In the genomic region with DNA sequence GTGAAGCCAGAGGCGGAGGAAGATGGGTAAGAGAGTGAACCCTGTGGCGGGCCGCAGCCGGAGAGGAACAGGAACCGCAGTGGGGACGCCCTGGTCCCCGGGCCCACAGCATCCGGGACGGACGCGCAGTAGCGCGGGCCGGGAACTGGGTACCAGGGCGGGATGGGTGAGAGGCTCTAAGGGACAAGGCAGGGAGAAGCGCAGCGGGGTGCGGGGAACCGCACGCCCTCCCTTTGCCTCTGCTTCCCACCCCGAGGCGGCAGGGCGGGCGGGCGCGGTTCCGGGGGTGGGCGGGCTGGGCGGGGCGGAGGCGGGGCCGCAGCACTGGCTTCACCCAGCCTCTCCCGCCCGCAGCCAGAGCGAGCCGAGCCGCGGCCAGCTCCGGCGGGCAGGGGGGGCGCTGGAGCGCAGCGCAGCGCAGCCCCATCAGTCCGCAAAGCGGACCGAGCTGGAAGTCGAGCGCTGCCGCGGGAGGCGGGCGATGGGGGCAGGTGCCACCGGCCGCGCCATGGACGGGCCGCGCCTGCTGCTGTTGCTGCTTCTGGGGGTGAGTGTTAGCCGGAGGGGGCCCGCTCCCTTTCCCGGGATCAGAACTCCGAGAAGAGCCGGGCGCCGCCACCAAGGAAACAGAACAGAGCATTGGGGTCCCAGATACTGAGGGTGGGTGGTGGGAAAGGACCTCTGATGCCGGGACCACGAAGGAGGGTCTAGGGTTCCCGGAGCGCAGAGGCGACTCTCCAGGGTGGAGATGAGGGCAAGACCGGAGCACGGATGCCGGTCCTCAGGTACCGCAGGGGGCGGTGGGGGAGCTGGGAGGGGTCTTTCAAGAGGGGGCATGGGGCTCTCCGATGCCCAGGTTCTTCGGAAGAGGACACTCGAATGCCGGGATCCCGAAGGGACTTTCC, we compare ENCODE assay signal across 2 cellular contexts.
TF ChIP-seq lines count a peak whose summit lies in the region.

A gene with protein sequence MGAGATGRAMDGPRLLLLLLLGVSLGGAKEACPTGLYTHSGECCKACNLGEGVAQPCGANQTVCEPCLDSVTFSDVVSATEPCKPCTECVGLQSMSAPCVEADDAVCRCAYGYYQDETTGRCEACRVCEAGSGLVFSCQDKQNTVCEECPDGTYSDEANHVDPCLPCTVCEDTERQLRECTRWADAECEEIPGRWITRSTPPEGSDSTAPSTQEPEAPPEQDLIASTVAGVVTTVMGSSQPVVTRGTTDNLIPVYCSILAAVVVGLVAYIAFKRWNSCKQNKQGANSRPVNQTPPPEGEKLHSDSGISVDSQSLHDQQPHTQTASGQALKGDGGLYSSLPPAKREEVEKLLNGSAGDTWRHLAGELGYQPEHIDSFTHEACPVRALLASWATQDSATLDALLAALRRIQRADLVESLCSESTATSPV (plus strand): TSS at position 357 of the 905 bp plus-strand sequence. CDS start 125 bp downstream, at position 482.

TF ChIP-seq in Ishikawa, 13 proteins besides CTCF, POLR2A, EP300 and RAD21 (continued from another document):
- TF ChIP-seq, protein P1, sequence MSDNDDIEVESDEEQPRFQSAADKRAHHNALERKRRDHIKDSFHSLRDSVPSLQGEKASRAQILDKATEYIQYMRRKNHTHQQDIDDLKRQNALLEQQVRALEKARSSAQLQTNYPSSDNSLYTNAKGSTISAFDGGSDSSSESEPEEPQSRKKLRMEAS (IDR thresholded peaks at IDR 0.05): no peak
TF ChIP-seq in Ishikawa: peak in this region for 2.

TF ChIP-seq in GM12878, 131 proteins besides CTCF, POLR2A, EP300 and RAD21 (continued from another document):
- TF ChIP-seq, protein P2, sequence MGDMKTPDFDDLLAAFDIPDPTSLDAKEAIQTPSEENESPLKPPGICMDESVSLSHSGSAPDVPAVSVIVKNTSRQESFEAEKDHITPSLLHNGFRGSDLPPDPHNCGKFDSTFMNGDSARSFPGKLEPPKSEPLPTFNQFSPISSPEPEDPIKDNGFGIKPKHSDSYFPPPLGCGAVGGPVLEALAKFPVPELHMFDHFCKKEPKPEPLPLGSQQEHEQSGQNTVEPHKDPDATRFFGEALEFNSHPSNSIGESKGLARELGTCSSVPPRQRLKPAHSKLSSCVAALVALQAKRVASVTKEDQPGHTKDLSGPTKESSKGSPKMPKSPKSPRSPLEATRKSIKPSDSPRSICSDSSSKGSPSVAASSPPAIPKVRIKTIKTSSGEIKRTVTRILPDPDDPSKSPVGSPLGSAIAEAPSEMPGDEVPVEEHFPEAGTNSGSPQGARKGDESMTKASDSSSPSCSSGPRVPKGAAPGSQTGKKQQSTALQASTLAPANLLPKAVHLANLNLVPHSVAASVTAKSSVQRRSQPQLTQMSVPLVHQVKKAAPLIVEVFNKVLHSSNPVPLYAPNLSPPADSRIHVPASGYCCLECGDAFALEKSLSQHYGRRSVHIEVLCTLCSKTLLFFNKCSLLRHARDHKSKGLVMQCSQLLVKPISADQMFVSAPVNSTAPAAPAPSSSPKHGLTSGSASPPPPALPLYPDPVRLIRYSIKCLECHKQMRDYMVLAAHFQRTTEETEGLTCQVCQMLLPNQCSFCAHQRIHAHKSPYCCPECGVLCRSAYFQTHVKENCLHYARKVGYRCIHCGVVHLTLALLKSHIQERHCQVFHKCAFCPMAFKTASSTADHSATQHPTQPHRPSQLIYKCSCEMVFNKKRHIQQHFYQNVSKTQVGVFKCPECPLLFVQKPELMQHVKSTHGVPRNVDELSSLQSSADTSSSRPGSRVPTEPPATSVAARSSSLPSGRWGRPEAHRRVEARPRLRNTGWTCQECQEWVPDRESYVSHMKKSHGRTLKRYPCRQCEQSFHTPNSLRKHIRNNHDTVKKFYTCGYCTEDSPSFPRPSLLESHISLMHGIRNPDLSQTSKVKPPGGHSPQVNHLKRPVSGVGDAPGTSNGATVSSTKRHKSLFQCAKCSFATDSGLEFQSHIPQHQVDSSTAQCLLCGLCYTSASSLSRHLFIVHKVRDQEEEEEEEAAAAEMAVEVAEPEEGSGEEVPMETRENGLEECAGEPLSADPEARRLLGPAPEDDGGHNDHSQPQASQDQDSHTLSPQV (IDR thresholded peaks at IDR 0.05): no peak
- TF ChIP-seq IKZF1 (conservative IDR thresholded peaks at IDR 0.05) (0 out of 2 replicates have a peak, but pooled peaks have one; percentile 22), CBFB (IDR thresholded peaks at IDR 0.05; ENCODE audit: low read depth) (no peak), NFIC (IDR thresholded peaks at IDR 0.05; ENCODE audit: low read depth, low read length) (no peak), MEF2A (IDR thresholded peaks at IDR 0.05; ENCODE audit: insufficient read depth, low read depth, low read length) (no peak), ETV6 (conservative IDR thresholded peaks at IDR 0.05 in 1 of 2, IDR thresholded peaks at IDR 0.05 in 1 of 2; ENCODE audit: borderline replicate concordance in 1 of 2, low read depth in 1 of 2) (no peak), SMARCA5 (IDR thresholded peaks at IDR 0.05) (no peak), YBX1 (IDR thresholded peaks at IDR 0.05) (no peak)
- TF ChIP-seq, protein P3, sequence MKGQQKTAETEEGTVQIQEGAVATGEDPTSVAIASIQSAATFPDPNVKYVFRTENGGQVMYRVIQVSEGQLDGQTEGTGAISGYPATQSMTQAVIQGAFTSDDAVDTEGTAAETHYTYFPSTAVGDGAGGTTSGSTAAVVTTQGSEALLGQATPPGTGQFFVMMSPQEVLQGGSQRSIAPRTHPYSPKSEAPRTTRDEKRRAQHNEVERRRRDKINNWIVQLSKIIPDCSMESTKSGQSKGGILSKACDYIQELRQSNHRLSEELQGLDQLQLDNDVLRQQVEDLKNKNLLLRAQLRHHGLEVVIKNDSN (IDR thresholded peaks at IDR 0.05; ENCODE audit: borderline replicate concordance, extremely low read length, insufficient read depth, low read depth, low read length): no peak
- TF ChIP-seq, protein P4, sequence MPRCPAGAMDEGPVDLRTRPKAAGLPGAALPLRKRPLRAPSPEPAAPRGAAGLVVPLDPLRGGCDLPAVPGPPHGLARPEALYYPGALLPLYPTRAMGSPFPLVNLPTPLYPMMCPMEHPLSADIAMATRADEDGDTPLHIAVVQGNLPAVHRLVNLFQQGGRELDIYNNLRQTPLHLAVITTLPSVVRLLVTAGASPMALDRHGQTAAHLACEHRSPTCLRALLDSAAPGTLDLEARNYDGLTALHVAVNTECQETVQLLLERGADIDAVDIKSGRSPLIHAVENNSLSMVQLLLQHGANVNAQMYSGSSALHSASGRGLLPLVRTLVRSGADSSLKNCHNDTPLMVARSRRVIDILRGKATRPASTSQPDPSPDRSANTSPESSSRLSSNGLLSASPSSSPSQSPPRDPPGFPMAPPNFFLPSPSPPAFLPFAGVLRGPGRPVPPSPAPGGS (IDR thresholded peaks at IDR 0.05; ENCODE audit: borderline replicate concordance, insufficient read depth, low read depth, low read length, poor library complexity, severe bottlenecking): no peak
- TF ChIP-seq, protein P5, sequence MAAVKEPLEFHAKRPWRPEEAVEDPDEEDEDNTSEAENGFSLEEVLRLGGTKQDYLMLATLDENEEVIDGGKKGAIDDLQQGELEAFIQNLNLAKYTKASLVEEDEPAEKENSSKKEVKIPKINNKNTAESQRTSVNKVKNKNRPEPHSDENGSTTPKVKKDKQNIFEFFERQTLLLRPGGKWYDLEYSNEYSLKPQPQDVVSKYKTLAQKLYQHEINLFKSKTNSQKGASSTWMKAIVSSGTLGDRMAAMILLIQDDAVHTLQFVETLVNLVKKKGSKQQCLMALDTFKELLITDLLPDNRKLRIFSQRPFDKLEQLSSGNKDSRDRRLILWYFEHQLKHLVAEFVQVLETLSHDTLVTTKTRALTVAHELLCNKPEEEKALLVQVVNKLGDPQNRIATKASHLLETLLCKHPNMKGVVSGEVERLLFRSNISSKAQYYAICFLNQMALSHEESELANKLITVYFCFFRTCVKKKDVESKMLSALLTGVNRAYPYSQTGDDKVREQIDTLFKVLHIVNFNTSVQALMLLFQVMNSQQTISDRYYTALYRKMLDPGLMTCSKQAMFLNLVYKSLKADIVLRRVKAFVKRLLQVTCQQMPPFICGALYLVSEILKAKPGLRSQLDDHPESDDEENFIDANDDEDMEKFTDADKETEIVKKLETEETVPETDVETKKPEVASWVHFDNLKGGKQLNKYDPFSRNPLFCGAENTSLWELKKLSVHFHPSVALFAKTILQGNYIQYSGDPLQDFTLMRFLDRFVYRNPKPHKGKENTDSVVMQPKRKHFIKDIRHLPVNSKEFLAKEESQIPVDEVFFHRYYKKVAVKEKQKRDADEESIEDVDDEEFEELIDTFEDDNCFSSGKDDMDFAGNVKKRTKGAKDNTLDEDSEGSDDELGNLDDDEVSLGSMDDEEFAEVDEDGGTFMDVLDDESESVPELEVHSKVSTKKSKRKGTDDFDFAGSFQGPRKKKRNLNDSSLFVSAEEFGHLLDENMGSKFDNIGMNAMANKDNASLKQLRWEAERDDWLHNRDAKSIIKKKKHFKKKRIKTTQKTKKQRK (IDR thresholded peaks at IDR 0.05; ENCODE audit: low read depth, low read length): no peak
